ENCODE assay signal across 9 cellular contexts in the genomic region with DNA sequence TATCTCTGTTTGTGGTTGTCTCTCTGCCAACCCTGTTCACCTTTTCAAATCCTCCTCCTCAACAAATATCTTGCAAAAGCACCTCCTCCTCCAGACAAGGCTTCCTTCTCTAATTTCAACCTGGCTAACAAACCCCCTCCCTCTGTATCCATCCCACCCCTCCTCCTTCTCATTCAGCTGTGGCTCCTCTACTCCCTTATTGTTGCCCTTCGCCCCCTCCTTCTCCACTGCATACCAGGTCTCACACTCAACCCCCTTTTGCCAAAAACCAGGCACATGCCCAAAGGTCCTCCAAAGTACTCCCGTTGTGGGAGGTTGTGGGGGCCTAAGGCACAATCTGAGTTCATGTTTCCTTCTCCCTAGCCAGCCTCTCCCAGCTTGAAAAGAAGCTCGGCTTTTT.
"Had no signal": no experiment of that assay in that cellular context is flagged by ENCODE, and none has a peak within 500 bp of the region (broad histone marks: within the 10 kb centered on the region; RNA-seq: fewer than 3 reads in every experiment).

No MANE protein-coding gene starts in this region.

- H3K4me3 ChIP-seq: GM23338 had no signal

- H3K36me3 Mint-ChIP-seq: IgD-negative memory B cell had no signal

- DNase-seq: H9, HCEC 1CT, HFFc6 had no signal

- H3K27ac Mint-ChIP-seq: GM23338, HFFc6 had no signal

- H3K9me3 Mint-ChIP-seq: GM23338 had no signal

- H3K4me3 Mint-ChIP-seq: GM23338, H9, HFFc6, IgD-negative memory B cell had no signal

- FAIRE-seq: H1, H54, HepG2 had no signal

- H3K27ac ChIP-seq: HL-60 had no signal

- H3K4me1 Mint-ChIP-seq: GM23338, IgD-negative memory B cell had no signal

- H3K4me2 ChIP-seq: GM23338 had no signal

- H2AFZ ChIP-seq: GM23338 had no signal

- ATAC-seq: GM23338, HepG2 had no signal
